ENCODE assay signal across 2 cellular contexts in the genomic region with DNA sequence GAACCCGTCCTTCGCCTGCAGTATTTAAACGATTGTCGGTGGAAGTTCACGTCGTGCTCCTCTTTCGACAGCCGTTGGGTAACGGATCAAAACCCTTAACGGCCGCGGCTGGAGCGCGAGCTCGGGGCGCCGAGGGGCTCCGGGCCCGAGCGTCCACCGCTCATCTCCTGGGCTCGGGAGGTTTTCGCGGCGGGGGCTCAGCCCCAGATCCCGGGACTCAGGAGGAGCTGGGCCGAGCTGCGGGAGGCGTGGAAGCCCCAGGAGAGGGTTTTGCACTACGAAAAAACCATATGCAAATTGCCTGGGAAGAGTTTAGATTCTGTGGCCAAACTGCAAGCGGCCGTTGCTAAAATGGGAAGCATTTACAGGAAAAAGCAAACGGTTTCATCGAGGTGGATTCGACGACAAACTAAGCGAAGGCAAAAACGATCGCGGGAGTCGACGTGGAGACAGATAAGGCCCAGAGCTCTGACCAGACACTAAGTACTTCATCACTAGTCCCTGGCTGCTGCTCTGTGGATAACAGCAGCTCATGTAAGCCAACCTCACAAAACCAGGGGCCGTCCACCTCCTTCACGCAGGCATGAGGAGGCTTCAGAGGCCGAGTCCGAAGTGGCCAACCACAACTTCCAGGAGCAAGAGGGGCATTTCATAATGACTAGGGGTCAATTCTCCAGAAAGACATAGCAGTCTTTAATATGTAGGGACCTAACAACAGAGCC.
TF ChIP-seq lines count a peak whose summit lies in the region.

No MANE protein-coding gene starts in this region.

TF ChIP-seq in IMR-90, 13 proteins besides CTCF, POLR2A, EP300 and RAD21:
- TF ChIP-seq NFE2L2 (IDR thresholded peaks at IDR 0.05; ENCODE audit: low read depth, low read length), result no peak
- no peak for TF ChIP-seq CEBPB (IDR thresholded peaks at IDR 0.05; ENCODE audit: low read depth, low read length)
- TF ChIP-seq CHD1 (IDR thresholded peaks at IDR 0.05; ENCODE audit: low read depth, low read length), result no peak
- TF ChIP-seq RCOR1 (IDR thresholded peaks at IDR 0.05; ENCODE audit: insufficient replicate concordance, low read length), result no peak
- TF ChIP-seq, protein P1, sequence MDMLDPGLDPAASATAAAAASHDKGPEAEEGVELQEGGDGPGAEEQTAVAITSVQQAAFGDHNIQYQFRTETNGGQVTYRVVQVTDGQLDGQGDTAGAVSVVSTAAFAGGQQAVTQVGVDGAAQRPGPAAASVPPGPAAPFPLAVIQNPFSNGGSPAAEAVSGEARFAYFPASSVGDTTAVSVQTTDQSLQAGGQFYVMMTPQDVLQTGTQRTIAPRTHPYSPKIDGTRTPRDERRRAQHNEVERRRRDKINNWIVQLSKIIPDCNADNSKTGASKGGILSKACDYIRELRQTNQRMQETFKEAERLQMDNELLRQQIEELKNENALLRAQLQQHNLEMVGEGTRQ (IDR thresholded peaks at IDR 0.05; ENCODE audit: low read depth, low read length), result no peak

TF ChIP-seq in H1, 55 proteins besides CTCF, POLR2A, EP300 and RAD21:
- TF ChIP-seq ASH2L (IDR thresholded peaks at IDR 0.05; ENCODE audit: low read length), result peak; percentile 47
- 0 out of 2 replicates have a peak, but pooled peaks have one; percentile 36 for TF ChIP-seq PHF8 (conservative IDR thresholded peaks at IDR 0.05; ENCODE audit: low read depth, low read length)
- no peak for TF ChIP-seq HDAC6 (IDR thresholded peaks at IDR 0.05; ENCODE audit: low read depth, low read length)
